ENCODE assay signal across 30 cellular contexts in genomic region chr4:29213020-29213419, GRCh38.
DNase-seq lines count a peak whose midpoint lies in the region; ATAC-seq, FAIRE-seq and TF ChIP-seq lines count a peak whose summit lies in the region.
"Had no signal": no experiment of that assay in that cellular context is flagged by ENCODE, and none has a peak within 500 bp of the region (broad histone marks: within the 10 kb centered on the region; RNA-seq: fewer than 3 reads in every experiment).

No MANE protein-coding gene starts in this region.

- POLR2A ChIA-PET in PC-3 (lab: Charles Lee; ENCODE audit: unreplicated experiment): no interaction called here

- WGBS in small intestine, 3 donors: 27 to 55% (median 36%) methylated on average over 1 of the region's 1 CpG

- H3K4me3 ChIP-seq in PC-3 (ENCODE audit: low read length): no peak overlapping the region
- no peak overlapping the region for H3K4me3 ChIP-seq in small intestine (ENCODE audit: low read depth in 1 of 2, low read length in 2 of 2)
- H3K4me3 ChIP-seq: A549; BLaER1; BLaER1 treated with 17β-estradiol and CSF1 and Interleukin-3, amounts not matched to agents 10 nM and 100 nM had no signal

- no peaks in the 10 kb centered on the region for H4K20me1 ChIP-seq in PC-3 (ENCODE audit: low read length)
- H4K20me1 ChIP-seq: BLaER1; BLaER1 treated with 17β-estradiol and CSF1 and Interleukin-3, amounts not matched to agents 10 nM and 100 nM had no signal

- no peak for FAIRE-seq in small intestine (lab: Jason Lieb, UNC)
- FAIRE-seq: A549, D721Med had no signal

- H3K36me3 ChIP-seq in PC-3 (ENCODE audit: low read depth, low read length) (no peaks in the 10 kb centered on the region), small intestine (ENCODE audit: control insufficient read depth in 2 of 2, insufficient read depth in 2 of 2, low read length in 2 of 2) (no peaks in the 10 kb centered on the region)
- H3K36me3 ChIP-seq: BE2C; BLaER1; BLaER1 treated with 17β-estradiol and CSF1 and Interleukin-3, amounts not matched to agents 10 nM and 100 nM had no signal

- CTCF ChIA-PET in PC-3 (lab: Charles Lee): no interaction called here

- H3K9me3 ChIP-seq in PC-3 (ENCODE audit: low read length) (no peaks in the 10 kb centered on the region), small intestine (ENCODE audit: control insufficient read depth, low read depth) (no peaks in the 10 kb centered on the region)
- H3K9me3 ChIP-seq: A549; BE2C; BLaER1; BLaER1 treated with 17β-estradiol and CSF1 and Interleukin-3, amounts not matched to agents 10 nM and 100 nM; Caco-2 had no signal

- H3F3A ChIP-seq in PC-3 (ENCODE audit: low read length, unreplicated experiment): no peaks in the 10 kb centered on the region

- ATAC-seq in PC-3 (peak; percentile 70), GM18498 (IDR thresholded peaks at IDR 0.05; ENCODE audit: unreplicated experiment) (no peak)
- ATAC-seq: A549; CD8-positive, alpha-beta T cell had no signal

- TF ChIP-seq CTCF in PC-3 (conservative IDR thresholded peaks at IDR 0.05; ENCODE audit: low read depth, low read length): no peak

- BruUV-seq in PC-3 (replicated peaks; lab: Mats Ljungman, UMichigan): no TSS peak

- no peaks in the 10 kb centered on the region for H3K9me2 ChIP-seq in PC-3 (replicated peaks; ENCODE audit: low read length)

- H3K4me1 ChIP-seq in PC-3 (ENCODE audit: insufficient read depth, low read length): peaks cover 13% of the 10 kb centered on the region
- no peaks in the 10 kb centered on the region for H3K4me1 ChIP-seq in small intestine (ENCODE audit: control insufficient read depth in 2 of 2, insufficient read depth in 1 of 2, low read depth in 1 of 2, low read length in 1 of 2)
- H3K4me1 ChIP-seq: A549; BE2C; BLaER1; BLaER1 treated with 17β-estradiol and CSF1 and Interleukin-3, amounts not matched to agents 10 nM and 100 nM; Caco-2 had no signal

- H2AFZ ChIP-seq in PC-3 (ENCODE audit: low read length): no peak overlapping the region

- H3K27ac ChIP-seq in PC-3 (ENCODE audit: low read length): peak overlapping the region; percentile 73
- no peak overlapping the region for H3K27ac ChIP-seq in small intestine (ENCODE audit: low read depth in 1 of 2, low read length in 1 of 2)
- H3K27ac ChIP-seq: 22Rv1; A549; BLaER1; BLaER1 treated with 17β-estradiol and CSF1 and Interleukin-3, amounts not matched to agents 10 nM and 100 nM; C4-2B had no signal

- no peaks in the 10 kb centered on the region for H3K79me2 ChIP-seq in PC-3 (ENCODE audit: low read length)

- intact Hi-C loops in PC-3 (cut with micrococcal nuclease): loop anchor here (1.0 kb wide), 1 partner anchor 63 kb away; no protein-coding TSS in a partner anchor

- no peak overlapping the region for H3K9ac ChIP-seq in PC-3 (ENCODE audit: low read length)
- H3K9ac ChIP-seq: BLaER1; BLaER1 treated with 17β-estradiol and CSF1 and Interleukin-3, amounts not matched to agents 10 nM and 100 nM had no signal

- DNase-seq in ELR (ENCODE audit: low read depth) (peak; percentile 9), PC-3 (peak; percentile 66), small intestine (no peak)
- DNase-seq: 8988T; ACHN; AML-193; BE2C; C1 segment of cervical spinal cord; Caco-2; Calu3; CD4-positive, alpha-beta memory T cell; CD4-positive, alpha-beta T cell; CD4-positive, CD25-positive, alpha-beta regulatory T cell; CD8-positive, alpha-beta memory T cell; CD8-positive, alpha-beta T cell; COR-L47; DMS 273 treated with DMSO at 0.1 percent for 48 hours; DMS153; DMS53; DMS79; DMS79 treated with DMSO at 0.1 percent for 48 hours; DND-41; EL had no signal

- H3K27me3 ChIP-seq in PC-3 (ENCODE audit: low read length) (no peaks in the 10 kb centered on the region), small intestine (ENCODE audit: control insufficient read depth in 2 of 2, insufficient read depth in 2 of 2, low read length in 2 of 2) (no peaks in the 10 kb centered on the region)
- H3K27me3 ChIP-seq: BE2C; BLaER1; BLaER1 treated with 17β-estradiol and CSF1 and Interleukin-3, amounts not matched to agents 10 nM and 100 nM had no signal

- H3K4me2 ChIP-seq in PC-3 (ENCODE audit: low read length): peak overlapping the region; percentile 16; the same call in 1 of the 2 replicates
- H3K4me2 ChIP-seq: A549; BLaER1; BLaER1 treated with 17β-estradiol and CSF1 and Interleukin-3, amounts not matched to agents 10 nM and 100 nM had no signal
